In genomic region chrX:79154612-79155358, GRCh38 we compare ENCODE assay signal across 23 cellular contexts. TPM values are rescaled to one million over a fixed set of nuclear protein-coding genes. Genes with fewer than 3 reads are reported as not detected.
DNase-seq lines count a peak whose midpoint lies in the region; ATAC-seq and TF ChIP-seq lines count a peak whose summit lies in the region.
"Had no signal": no experiment of that assay in that cellular context is flagged by ENCODE, and none has a peak within 500 bp of the region (broad histone marks: within the 10 kb centered on the region; RNA-seq: fewer than 3 reads in every experiment).

No MANE protein-coding gene starts in this region.

- no peaks in the 10 kb centered on the region; the same call in 1 of the 2 replicates for H4K20me1 ChIP-seq in DND-41 (ENCODE audit: insufficient read depth, low read length)
- H4K20me1 ChIP-seq: BLaER1 had no signal

- intact Hi-C loops in left ventricle myocardium inferior (cut with micrococcal nuclease), result no loop called here

- H3K27me3 ChIP-seq in DND-41 (ENCODE audit: insufficient read depth, low read length, poor library complexity), result no peaks in the 10 kb centered on the region
- H3K27me3 ChIP-seq in left ventricle myocardium inferior (ENCODE audit: low read depth), result no peaks in the 10 kb centered on the region
- H3K27me3 ChIP-seq: adrenal gland, gastrocnemius medialis, uterus had no signal

- no peaks in the 10 kb centered on the region for H3K27me3 Mint-ChIP-seq in T-helper 2 cell treated with Interferon-gamma antibody and Interleukin-4, amounts not matched to agents 5 μg/mL and 100 μg/mL, for 36 hours (ENCODE audit: low read depth)
- H3K27me3 Mint-ChIP-seq in activated T-helper 17 cell treated with anti-CD3 and anti-CD28 coated beads, Interleukin-2, amount 50 U/mL, for 72 hours, result no peaks in the 10 kb centered on the region
- no peaks in the 10 kb centered on the region for H3K27me3 Mint-ChIP-seq in naive B cell

- H3K4me3 ChIP-seq in DND-41 (ENCODE audit: low read depth in 1 of 2, low read length in 2 of 2) (no peak overlapping the region), left ventricle myocardium inferior (no peak overlapping the region)
- H3K4me3 ChIP-seq: adrenal gland, BLaER1, gastrocnemius medialis, psoas muscle, skin epidermis, uterus had no signal

- ATAC-seq in DND-41 (ENCODE audit: insufficient read depth, low read depth), result no peak
- peak; percentile 74 for ATAC-seq in activated T-helper 17 cell treated with anti-CD3 and anti-CD28 coated beads, Interleukin-2, amount 50 U/mL, for 72 hours (replicated peaks)
- ATAC-seq in naive B cell (ENCODE audit: low read depth in 2 of 2), result no peak
- no peak for ATAC-seq in GM18873 (IDR thresholded peaks at IDR 0.05; ENCODE audit: low FRiP score, unreplicated experiment)
- ATAC-seq: esophagus mucosa, gastrocnemius medialis, psoas muscle had no signal

- no peak overlapping the region for H3K9ac ChIP-seq in DND-41 (ENCODE audit: low read depth, low read length)
- H3K9ac ChIP-seq: BLaER1 had no signal

- no peaks in the 10 kb centered on the region for H3K9me3 ChIP-seq in DND-41 (ENCODE audit: insufficient read depth, low read length, severe bottlenecking)
- H3K9me3 ChIP-seq in left ventricle myocardium inferior (replicated peaks), result no peaks in the 10 kb centered on the region
- H3K9me3 ChIP-seq: adrenal gland, BLaER1, gastrocnemius medialis, psoas muscle, uterus had no signal

- H3K36me3 Mint-ChIP-seq in T-helper 2 cell treated with Interferon-gamma antibody and Interleukin-4, amounts not matched to agents 5 μg/mL and 100 μg/mL, for 36 hours (ENCODE audit: low read depth), result peaks cover 40% of the 10 kb centered on the region
- H3K36me3 Mint-ChIP-seq in activated T-helper 17 cell treated with anti-CD3 and anti-CD28 coated beads, Interleukin-2, amount 50 U/mL, for 72 hours (ENCODE audit: low read depth), result peaks cover 62% of the 10 kb centered on the region
- peaks cover 8 to 16% of the 10 kb centered on the region in 2 donors for H3K36me3 Mint-ChIP-seq in naive B cell
- H3K36me3 Mint-ChIP-seq: mesothelial cell of epicardium had no signal

- H3K27ac ChIP-seq in DND-41 (ENCODE audit: low read length) (peak overlapping the region; percentile 44; the same call in 1 of the 2 replicates), left ventricle myocardium inferior (replicated peaks) (no peak overlapping the region)
- H3K27ac ChIP-seq: adrenal gland, BLaER1, gastrocnemius medialis, psoas muscle, uterus, VCaP had no signal

- H3K4me2 ChIP-seq in DND-41 (ENCODE audit: insufficient read depth, low read length), result peak overlapping the region; percentile 73
- H3K4me2 ChIP-seq: BLaER1 had no signal

- peak overlapping the region; percentile 76 for H3K4me3 Mint-ChIP-seq in T-helper 2 cell treated with Interferon-gamma antibody and Interleukin-4, amounts not matched to agents 5 μg/mL and 100 μg/mL, for 36 hours
- peak overlapping the region; percentile 92 for H3K4me3 Mint-ChIP-seq in activated T-helper 17 cell treated with anti-CD3 and anti-CD28 coated beads, Interleukin-2, amount 50 U/mL, for 72 hours
- H3K4me3 Mint-ChIP-seq in naive B cell, result peak overlapping the region in 3 of 8 donors; percentile 10 to 43 (median 24)
- H3K4me3 Mint-ChIP-seq: mesothelial cell of epicardium had no signal

- H3K4me1 Mint-ChIP-seq in T-helper 2 cell treated with Interferon-gamma antibody and Interleukin-4, amounts not matched to agents 5 μg/mL and 100 μg/mL, for 36 hours (ENCODE audit: low read depth), result peaks cover 64% of the 10 kb centered on the region
- H3K4me1 Mint-ChIP-seq in activated T-helper 17 cell treated with anti-CD3 and anti-CD28 coated beads, Interleukin-2, amount 50 U/mL, for 72 hours, result peaks cover 37% of the 10 kb centered on the region
- peaks cover 38 to 55% (median 43%) of the 10 kb centered on the region in 3 donors for H3K4me1 Mint-ChIP-seq in naive B cell
- H3K4me1 Mint-ChIP-seq: mesothelial cell of epicardium had no signal

- peaks cover 51% of the 10 kb centered on the region for H3K36me3 ChIP-seq in DND-41 (ENCODE audit: insufficient read depth, low read length)
- no peaks in the 10 kb centered on the region for H3K36me3 ChIP-seq in left ventricle myocardium inferior
- H3K36me3 ChIP-seq: adrenal gland, BLaER1, gastrocnemius medialis, uterus had no signal

- H3K9me3 Mint-ChIP-seq in T-helper 2 cell treated with Interferon-gamma antibody and Interleukin-4, amounts not matched to agents 5 μg/mL and 100 μg/mL, for 36 hours, result no peaks in the 10 kb centered on the region
- H3K9me3 Mint-ChIP-seq in activated T-helper 17 cell treated with anti-CD3 and anti-CD28 coated beads, Interleukin-2, amount 50 U/mL, for 72 hours, result no peaks in the 10 kb centered on the region
- peaks cover 0 to 1% (median 0%) of the 10 kb centered on the region in 7 donors for H3K9me3 Mint-ChIP-seq in naive B cell

- no peak for TF ChIP-seq CTCF in DND-41 (IDR thresholded peaks at IDR 0.05; ENCODE audit: borderline replicate concordance, extremely low read depth, low read length, poor library complexity, severe bottlenecking)
- no peak for TF ChIP-seq CTCF in left ventricle myocardium inferior (IDR thresholded peaks at IDR 0.05; ENCODE audit: borderline replicate concordance)

- H3K27ac Mint-ChIP-seq in T-helper 2 cell treated with Interferon-gamma antibody and Interleukin-4, amounts not matched to agents 5 μg/mL and 100 μg/mL, for 36 hours, result peak overlapping the region; percentile 86
- peak overlapping the region; percentile 92 for H3K27ac Mint-ChIP-seq in activated T-helper 17 cell treated with anti-CD3 and anti-CD28 coated beads, Interleukin-2, amount 50 U/mL, for 72 hours
- peak overlapping the region in 5 of 6 donors; percentile 36 to 83 (median 73) for H3K27ac Mint-ChIP-seq in naive B cell
- H3K27ac Mint-ChIP-seq: mesothelial cell of epicardium had no signal

- H3K79me2 ChIP-seq in DND-41 (ENCODE audit: insufficient read depth, low read length), result peaks cover 99% of the 10 kb centered on the region

- DNase-seq in T-helper 2 cell treated with Interferon-gamma antibody and Interleukin-4, amounts not matched to agents 5 μg/mL and 100 μg/mL, for 36 hours (ENCODE audit: low spot score), result no peak
- DNase-seq in T-helper 2 cell (no peak), DND-41 (no peak), naive B cell (no peak), NCI-H2227 (lab: John Stamatoyannopoulos, UW; ENCODE audit: unreplicated experiment) (no peak), left ventricle myocardium inferior (no peak)
- DNase-seq: 8988T; adrenal gland; gastrocnemius medialis; NCI-H2171 treated with DMSO at 0.1 percent for 48 hours; psoas muscle; stimulated activated CD4-positive, alpha-beta T cell treated with anti-CD3 and anti-CD28 coated beads, Interleukin-2, amount 100 ng/mL, for 48 hours; substantia nigra; SW 1271; uterus had no signal

- H2AFZ ChIP-seq in DND-41 (ENCODE audit: low read depth, low read length), result no peak overlapping the region

- H3K4me1 ChIP-seq in DND-41 (ENCODE audit: insufficient read depth, low read length) (peaks cover 63% of the 10 kb centered on the region), left ventricle myocardium inferior (no peaks in the 10 kb centered on the region)
- H3K4me1 ChIP-seq: adrenal gland, gastrocnemius medialis, psoas muscle, uterus had no signal

RNA-seq across cellular contexts. Expression of gene GPR174, which starts 10.3 kb away (rescaled TPM):
- 10 to 100 TPM in 1 of 2 donors, 1 to 10 TPM in 1; 8.6 to 21.3 TPM for total RNA-seq in activated T-helper 17 cell treated with anti-CD3 and anti-CD28 coated beads, Interleukin-2, amount 50 U/mL, for 72 hours
- 10 to 100 TPM in 1 of 6 donors, 1 to 10 TPM in 5; 4.6 to 11.7 (median 7.4) TPM for polyA plus RNA-seq in naive B cell (ENCODE audit: low read depth in 6 of 6)
- total RNA-seq in left ventricle myocardium inferior, result 0.22 TPM
- total RNA-seq: gastrocnemius medialis, MCF 10A, mesothelial cell of epicardium had no signal
